16 cellular contexts compared by ENCODE assay signal in genomic region chr5:108634251-108634950, GRCh38.
DNase-seq lines count a peak whose midpoint lies in the region; ATAC-seq and TF ChIP-seq lines count a peak whose summit lies in the region.
"Had no signal": no experiment of that assay in that cellular context is flagged by ENCODE, and none has a peak within 500 bp of the region (broad histone marks: within the 10 kb centered on the region; RNA-seq: fewer than 3 reads in every experiment).

No MANE protein-coding gene starts in this region.

- H4K20me1 ChIP-seq in PC-9 (ENCODE audit: insufficient read depth), result no peaks in the 10 kb centered on the region

- H3K27me3 ChIP-seq in tibial artery (no peaks in the 10 kb centered on the region), PC-9 (ENCODE audit: insufficient read depth, low read depth) (no peaks in the 10 kb centered on the region)
- H3K27me3 ChIP-seq: BE2C had no signal

- no peaks in the 10 kb centered on the region for H3F3A ChIP-seq in PC-9 (ENCODE audit: insufficient read depth, low read depth)

- peaks cover 0 to 11% (median 5%) of the 10 kb centered on the region in 4 donors for H3K4me1 ChIP-seq in tibial artery
- 0 out of 2 replicates have a peak, but pooled peaks cover 3% of the 10 kb centered on the region for H3K4me1 ChIP-seq in PC-9 (replicated peaks; ENCODE audit: insufficient read depth)
- H3K4me1 ChIP-seq: BE2C, prostate gland had no signal

- H3K4me3 ChIP-seq in fibroblast of pulmonary artery (replicated peaks; ENCODE audit: low read depth, low read length) (no peak overlapping the region), tibial artery (no peak overlapping the region), PC-9 (no peak overlapping the region)
- H3K4me3 ChIP-seq: prostate gland had no signal

- intact Hi-C loops in tibial artery (cut with DNase I; ENCODE audit: low total_unique reads) (no loop called here), PC-9 (cut with micrococcal nuclease; ENCODE audit: unreplicated experiment) (no loop called here)

- H3K36me3 ChIP-seq in tibial artery (no peaks in the 10 kb centered on the region), PC-9 (ENCODE audit: low read depth) (no peaks in the 10 kb centered on the region)
- H3K36me3 ChIP-seq: BE2C, prostate gland had no signal

- H3K9me3 ChIP-seq in tibial artery (no peaks in the 10 kb centered on the region), PC-9 (ENCODE audit: insufficient read depth, low read depth) (no peaks in the 10 kb centered on the region)
- H3K9me3 ChIP-seq: BE2C, prostate gland had no signal

- BruUV-seq in PC-9 (replicated peaks; lab: Mats Ljungman, UMichigan), result no TSS peak

- CTCF ChIA-PET in PC-9 (lab: Charles Lee), result no interaction called here

- no peak overlapping the region for H2AFZ ChIP-seq in PC-9

- TF ChIP-seq CTCF in fibroblast of pulmonary artery (IDR thresholded peaks at IDR 0.05; ENCODE audit: low read length, missing control alignments), result no peak
- TF ChIP-seq CTCF in tibial artery (IDR thresholded peaks at IDR 0.05), result no peak
- no peak for TF ChIP-seq CTCF in PC-9 (conservative IDR thresholded peaks at IDR 0.05)

- no peaks in the 10 kb centered on the region for H3K9me2 ChIP-seq in PC-9 (ENCODE audit: insufficient read depth)

- H3K27ac ChIP-seq in tibial artery (no peak overlapping the region), PC-9 (no peak overlapping the region)
- H3K27ac ChIP-seq: prostate gland had no signal

- DNase-seq in fibroblast of pulmonary artery (ENCODE audit: low read depth) (peak; percentile 22), tibial artery (no peak), LoVo (ENCODE audit: low spot score) (no peak), PC-9 (no peak)
- DNase-seq in activated CD4-positive, CD25-positive, alpha-beta regulatory T cell (lab: John Stamatoyannopoulos, UW), result no peak
- DNase-seq: activated CD8-positive, alpha-beta memory T cell treated with anti-CD3 and anti-CD28 coated beads, Interleukin-2, amount 50 U/mL, for 48 hours; BE2C; DMS79 treated with DMSO at 0.1 percent for 48 hours; NCI-H146; SHP77 treated with DMSO at 0.1 percent for 48 hours; stimulated activated CD4-positive, alpha-beta T cell treated with anti-CD3 and anti-CD28 coated beads, Interleukin-2, amount 100 ng/mL, for 48 hours; stimulated activated naive CD4-positive, alpha-beta T cell treated with Interleukin-2 at 50 U/mL for 16 hours had no signal

- no peaks in the 10 kb centered on the region for H3K79me2 ChIP-seq in PC-9 (ENCODE audit: low read depth)

- H3K4me2 ChIP-seq in PC-9, result no peak overlapping the region

- POLR2A ChIA-PET in PC-9 (lab: Charles Lee; ENCODE audit: unreplicated experiment), result interaction anchor here (0.7 kb wide), 1 partner anchor 780 kb away, joined by 7 read pairs; no protein-coding TSS in a partner anchor

- ATAC-seq in GM18520 (IDR thresholded peaks at IDR 0.05; ENCODE audit: unreplicated experiment) (peak; percentile 20), GM21576 (IDR thresholded peaks at IDR 0.05; ENCODE audit: unreplicated experiment) (peak; percentile 47), HG03159 (IDR thresholded peaks at IDR 0.05; ENCODE audit: unreplicated experiment) (peak; percentile 38)
